Comparison of ENCODE assay signal across 39 cellular contexts in the genomic region with DNA sequence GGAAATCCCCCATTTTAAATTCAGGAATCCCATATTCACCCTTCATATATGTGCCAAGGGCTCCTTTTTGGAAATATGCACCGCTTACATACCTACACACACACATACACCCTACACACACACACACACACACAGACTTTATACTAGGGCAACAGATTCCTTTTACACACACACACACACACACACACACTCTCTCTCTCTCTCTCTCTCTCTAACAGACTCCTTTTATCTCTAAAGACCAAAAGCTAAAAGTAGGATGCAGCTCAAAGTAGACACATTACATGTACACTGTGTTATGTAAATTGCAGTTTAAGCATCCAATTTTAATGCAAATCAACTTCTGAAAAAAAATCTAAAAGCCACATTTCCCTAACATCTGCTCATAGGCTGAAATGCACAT.
"Had no signal": no experiment of that assay in that cellular context is flagged by ENCODE, and none has a peak within 500 bp of the region (broad histone marks: within the 10 kb centered on the region; RNA-seq: fewer than 3 reads in every experiment).

No MANE protein-coding gene starts in this region.

- FAIRE-seq: astrocyte, RCC 7860 had no signal

- H3K27ac Mint-ChIP-seq: activated CD4-positive, alpha-beta memory T cell treated with anti-CD3 and anti-CD28 coated beads, Interleukin-2, amount 10 ng/mL, durations not matched to agents 7 days and 5 days; activated CD8-positive, alpha-beta memory T cell treated with anti-CD3 and anti-CD28 coated beads, Interleukin-2, amount 10 ng/mL, durations not matched to agents 7 days and 5 days; activated naive CD4-positive, alpha-beta T cell treated with anti-CD3 and anti-CD28 coated beads, Interleukin-2, amount 10 ng/mL, durations not matched to agents 7 days and 5 days; activated naive CD8-positive, alpha-beta T cell treated with anti-CD3 and anti-CD28 coated beads for 36 hours had no signal

- H3K36me3 Mint-ChIP-seq: activated CD8-positive, alpha-beta memory T cell treated with anti-CD3 and anti-CD28 coated beads, Interleukin-2, amount 10 ng/mL, durations not matched to agents 7 days and 5 days; activated naive CD4-positive, alpha-beta T cell treated with anti-CD3 and anti-CD28 coated beads, Interleukin-2, amount 10 ng/mL, durations not matched to agents 7 days and 5 days; activated naive CD8-positive, alpha-beta T cell treated with anti-CD3 and anti-CD28 coated beads for 36 hours had no signal

- H3K27ac ChIP-seq: body of pancreas, breast epithelium, PC-9, WERI-Rb-1 had no signal

- H3K4me1 Mint-ChIP-seq: activated CD4-positive, alpha-beta memory T cell treated with anti-CD3 and anti-CD28 coated beads, Interleukin-2, amount 10 ng/mL, durations not matched to agents 7 days and 5 days; activated CD8-positive, alpha-beta memory T cell treated with anti-CD3 and anti-CD28 coated beads, Interleukin-2, amount 10 ng/mL, durations not matched to agents 7 days and 5 days; activated naive CD4-positive, alpha-beta T cell treated with anti-CD3 and anti-CD28 coated beads, Interleukin-2, amount 10 ng/mL, durations not matched to agents 7 days and 5 days had no signal

- H3K27me3 Mint-ChIP-seq: activated naive CD4-positive, alpha-beta T cell treated with anti-CD3 and anti-CD28 coated beads, Interleukin-2, amount 10 ng/mL, durations not matched to agents 7 days and 5 days; activated naive CD8-positive, alpha-beta T cell treated with anti-CD3 and anti-CD28 coated beads for 36 hours had no signal

- H3K4me3 Mint-ChIP-seq: activated CD4-positive, alpha-beta memory T cell treated with anti-CD3 and anti-CD28 coated beads, Interleukin-2, amount 10 ng/mL, durations not matched to agents 7 days and 5 days; activated CD8-positive, alpha-beta memory T cell treated with anti-CD3 and anti-CD28 coated beads, Interleukin-2, amount 10 ng/mL, durations not matched to agents 7 days and 5 days; activated naive CD4-positive, alpha-beta T cell treated with anti-CD3 and anti-CD28 coated beads, Interleukin-2, amount 10 ng/mL, durations not matched to agents 7 days and 5 days; activated naive CD8-positive, alpha-beta T cell treated with anti-CD3 and anti-CD28 coated beads for 36 hours had no signal

- H3K9me3 ChIP-seq: body of pancreas, breast epithelium had no signal

- DNase-seq: activated CD4-positive, alpha-beta memory T cell treated with anti-CD3 and anti-CD28 coated beads, Interleukin-2, amount 10 ng/mL, durations not matched to agents 7 days and 5 days; activated CD4-positive, alpha-beta T cell treated with anti-CD3 and anti-CD28 coated beads for 1 hour; activated CD4-positive, alpha-beta T cell treated with anti-CD3 and anti-CD28 coated beads for 48 hours; activated CD4-positive, CD25-positive, alpha-beta regulatory T cell; activated CD8-positive, alpha-beta memory T cell treated with anti-CD3 and anti-CD28 coated beads for 24 hours; activated CD8-positive, alpha-beta memory T cell treated with anti-CD3 and anti-CD28 coated beads, Interleukin-2, amount 10 ng/mL, durations not matched to agents 7 days and 5 days; activated CD8-positive, alpha-beta memory T cell treated with anti-CD3 and anti-CD28 coated beads, Interleukin-2, amount 50 U/mL, for 48 hours; activated effector memory CD4-positive, alpha-beta T cell treated with Interleukin-2 at 50 U/mL for 16 hours; activated naive CD4-positive, alpha-beta T cell treated with anti-CD3 and anti-CD28 coated beads, Interleukin-2, amount 10 ng/mL, durations not matched to agents 7 days and 5 days; activated naive CD8-positive, alpha-beta T cell treated with anti-CD3 and anti-CD28 coated beads for 36 hours; activated T-cell treated with anti-CD3 and anti-CD28 coated beads, Interleukin-2, amount 50 U/mL, for 48 hours; amniotic stem cell; body of pancreas; caudate nucleus; cerebellar nuclear complex; KG1; MM.1S; MV-4-11; NCI-H1092 treated with DMSO at 0.1 percent for 48 hours; NCI-H1417; NCI-H146; NCI-H187; NCI-H2029 treated with DMSO at 0.1 percent for 48 hours; NCI-H2107; NCI-H2171; NCI-H510A; NCI-H526; NCI-H748 treated with DMSO at 0.1 percent for 48 hours; NK-92 treated with Interleukin-12 subunit alpha and Interleukin-12 subunit beta, amount 100 ng/mL, for 24 hours; PC-9; Right ventricle myocardium superior; SW 1271; T-helper 1 cell; T-helper 2 cell; T-helper 9 cell had no signal

- H3K9me3 Mint-ChIP-seq: activated CD4-positive, alpha-beta memory T cell treated with anti-CD3 and anti-CD28 coated beads, Interleukin-2, amount 10 ng/mL, durations not matched to agents 7 days and 5 days; activated naive CD4-positive, alpha-beta T cell treated with anti-CD3 and anti-CD28 coated beads, Interleukin-2, amount 10 ng/mL, durations not matched to agents 7 days and 5 days; activated naive CD8-positive, alpha-beta T cell treated with anti-CD3 and anti-CD28 coated beads for 36 hours had no signal

- H3K27me3 ChIP-seq: body of pancreas, breast epithelium had no signal

- H3K36me3 ChIP-seq: breast epithelium, WERI-Rb-1 had no signal

- H3K4me1 ChIP-seq: body of pancreas, breast epithelium had no signal

- ATAC-seq: activated CD8-positive, alpha-beta memory T cell treated with anti-CD3 and anti-CD28 coated beads, Interleukin-2, amount 10 ng/mL, durations not matched to agents 7 days and 5 days; body of pancreas had no signal

- H3K4me3 ChIP-seq: body of pancreas, breast epithelium, PC-9 had no signal
